Comparison of ENCODE assay signal across 26 cellular contexts in the genomic region with DNA sequence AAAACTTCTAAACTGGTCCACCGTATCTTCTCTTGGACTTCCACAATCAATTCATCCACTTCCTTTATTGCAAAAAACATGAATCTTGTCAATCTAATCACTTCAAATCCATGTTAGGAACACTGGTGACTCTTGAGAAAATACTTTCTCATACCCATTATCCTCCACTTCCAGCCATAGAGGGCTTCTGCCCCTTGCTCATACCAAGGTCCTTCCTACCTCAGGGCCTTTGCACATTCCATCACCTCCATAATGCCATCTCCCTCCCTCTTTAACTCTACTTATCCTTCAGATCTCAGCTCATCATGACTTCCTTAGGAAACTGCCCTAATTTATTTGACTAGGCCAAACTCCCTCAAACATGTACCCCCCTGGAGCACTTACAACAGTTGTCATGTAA. TPM values are rescaled to one million over a fixed set of nuclear protein-coding genes. Genes with fewer than 3 reads are reported as not detected.
DNase-seq lines count a peak whose midpoint lies in the region; ATAC-seq, FAIRE-seq and TF ChIP-seq lines count a peak whose summit lies in the region.
"Had no signal": no experiment of that assay in that cellular context is flagged by ENCODE, and none has a peak within 500 bp of the region (broad histone marks: within the 10 kb centered on the region; RNA-seq: fewer than 3 reads in every experiment).

No MANE protein-coding gene starts in this region.

- SMC1A ChIA-PET in GM12878 (lab: Charles Lee; ENCODE audit: uncharacterized antibody, unreplicated experiment), result interaction anchor here (0.6 to 5.5 kb wide), 14 partner anchors 9 to 225 kb away, joined by 3 to 49 read pairs (median 3); no protein-coding TSS in a partner anchor

- in situ Hi-C loops in GM12878 (cut with MboI), result no loop called here

- 87% methylated on average over 1 of the region's 1 CpG for WGBS in GM12878 (ENCODE audit: insufficient coverage, insufficient replicate concordance, low lambda C conversion rate, missing lambda C conversion rate)

- H3K27me3 ChIP-seq in OCI-LY3 (ENCODE audit: low read depth, low read length) (no peaks in the 10 kb centered on the region), GM12878 (replicated peaks in 1 of 2; ENCODE audit: control insufficient read depth in 2 of 2, insufficient read depth in 2 of 2, low read length in 1 of 2) (no peaks in the 10 kb centered on the region)
- H3K27me3 ChIP-seq: BE2C, BLaER1 had no signal

- no peaks in the 10 kb centered on the region for H3K4me1 ChIP-seq in HEK293 (ENCODE audit: control insufficient read depth, insufficient read depth, low read length)
- peaks cover 16% of the 10 kb centered on the region for H3K4me1 ChIP-seq in OCI-LY3 (ENCODE audit: low read length)
- H3K4me1 ChIP-seq in GM12878 (ENCODE audit: control insufficient read depth, insufficient read depth, low read length), result no peaks in the 10 kb centered on the region
- H3K4me1 ChIP-seq: BE2C, BLaER1 had no signal

- BruUV-seq in GM12878 (replicated peaks; lab: Mats Ljungman, UMichigan), result no TSS peak

- no peaks in the 10 kb centered on the region for H3K36me3 ChIP-seq in HEK293 (ENCODE audit: control insufficient read depth in 2 of 2, insufficient read depth in 1 of 2, low read length in 2 of 2)
- H3K36me3 ChIP-seq in OCI-LY3 (replicated peaks; ENCODE audit: low read depth, low read length), result no peaks in the 10 kb centered on the region
- H3K36me3 ChIP-seq in GM12878 (ENCODE audit: control insufficient read depth in 2 of 2, insufficient read depth in 2 of 2, low read length in 1 of 2), result no peaks in the 10 kb centered on the region
- H3K36me3 ChIP-seq: BE2C, BLaER1 had no signal

- TF ChIP-seq CTCF in HEK293 (tag by site-specific recombination; IDR thresholded peaks at IDR 0.05) (no peak), OCI-LY3 (IDR thresholded peaks at IDR 0.05; ENCODE audit: low read depth, low read length) (no peak), GM12878 (IDR thresholded peaks at IDR 0.05 in 2 of 3, conservative IDR thresholded peaks at IDR 0.05 in 1 of 3; ENCODE audit: control insufficient read depth in 2 of 3, extremely low read depth in 1 of 3, insufficient read depth in 1 of 3, low read depth in 3 of 3, low read length in 3 of 3) (no peak)

- H3K9me3 ChIP-seq in HEK293 (ENCODE audit: control insufficient read depth, insufficient read depth, low read depth, low read length), result no peaks in the 10 kb centered on the region
- H3K9me3 ChIP-seq in OCI-LY3 (ENCODE audit: insufficient read depth, low read length), result no peaks in the 10 kb centered on the region
- no peaks in the 10 kb centered on the region; the same call in 2 of the 3 replicates for H3K9me3 ChIP-seq in GM12878 (replicated peaks; ENCODE audit: control insufficient read depth, insufficient read depth, low read length)
- H3K9me3 ChIP-seq: BE2C, BLaER1 had no signal

- no peak for DNase-seq in GM12878 (ENCODE audit: low read depth, low spot score)
- DNase-seq in Right ventricle myocardium inferior (ENCODE audit: missing footprints), result no peak
- no peak for DNase-seq in NCI-H1930 (lab: John Stamatoyannopoulos, UW)
- DNase-seq: 8988T; ACHN; BE2C; C1 segment of cervical spinal cord; CD4-positive, alpha-beta memory T cell; CD4-positive, CD25-positive, alpha-beta regulatory T cell; CD8-positive, alpha-beta memory T cell; COR-L47; DMS 273 treated with DMSO at 0.1 percent for 48 hours; DMS153; DMS53; DMS79; DND-41; EL; GDM1 had no signal

- H3K79me2 ChIP-seq in OCI-LY3 (ENCODE audit: low read length) (peaks cover 21% of the 10 kb centered on the region), GM12878 (ENCODE audit: control insufficient read depth, insufficient read depth, low read length) (no peaks in the 10 kb centered on the region)

- H3K27ac ChIP-seq in HEK293 (ENCODE audit: extremely low read depth, low read depth, low read length), result no peak overlapping the region
- no peak overlapping the region for H3K27ac ChIP-seq in OCI-LY3 (ENCODE audit: low read length)
- H3K27ac ChIP-seq in GM12878 (ENCODE audit: control insufficient read depth, insufficient read depth), result no peak overlapping the region
- H3K27ac ChIP-seq: BLaER1 had no signal

- RAD21 ChIA-PET in GM12878 (lab: Charles Lee; ENCODE audit: unreplicated experiment), result interaction anchor here (0.9 to 5.3 kb wide), 7 partner anchors 13 to 323 kb away, joined by 3 to 50 read pairs (median 6); no protein-coding TSS in a partner anchor

- no peak for TF ChIP-seq POLR2A in GM12878 (IDR thresholded peaks at IDR 0.05; ENCODE audit: low read depth, low read length)

- TF ChIP-seq EP300 in GM12878 (IDR thresholded peaks at IDR 0.05; ENCODE audit: borderline replicate concordance in 1 of 2, control insufficient read depth in 1 of 2, low read depth in 2 of 2, low read length in 2 of 2), result no peak

- POLR2A ChIA-PET in HEK293 (lab: Yijun Ruan, JAX), result no interaction called here
- POLR2A ChIA-PET in GM12878 (lab: Charles Lee), result interaction anchor here (0.6 to 0.7 kb wide), 2 partner anchors 60 to 115 kb away, joined by 3 read pairs; no protein-coding TSS in a partner anchor

- no peak for TF ChIP-seq RAD21 in GM12878 (IDR thresholded peaks at IDR 0.05; ENCODE audit: insufficient read depth, low read depth, low read length)

- ATAC-seq in GM12878 (no peak), GM19351 (IDR thresholded peaks at IDR 0.05; ENCODE audit: unreplicated experiment) (no peak), Right ventricle myocardium inferior (no peak)

- H3K4me2 ChIP-seq in OCI-LY3 (ENCODE audit: low read length) (0 out of 2 replicates have a peak overlapping the region, but pooled peaks have one; percentile 84), GM12878 (ENCODE audit: control insufficient read depth, insufficient read depth) (no peak overlapping the region)
- H3K4me2 ChIP-seq: BLaER1 had no signal

- H3K4me3 ChIP-seq in HEK293 (ENCODE audit: low read depth, low read length) (no peak overlapping the region), OCI-LY3 (ENCODE audit: low read length) (no peak overlapping the region), GM12878 (no peak overlapping the region)
- H3K4me3 ChIP-seq: BLaER1 had no signal

- H2AFZ ChIP-seq in OCI-LY3 (ENCODE audit: low read depth, low read length), result peak overlapping the region; percentile 100; the same call in 1 of the 2 replicates
- H2AFZ ChIP-seq in GM12878 (ENCODE audit: control insufficient read depth, low read depth, low read length), result no peak overlapping the region

- CTCF ChIA-PET in HEK293 (lab: Yijun Ruan, JAX), result interaction anchor here (0.8 to 1.1 kb wide), 4 partner anchors 8 to 227 kb away, joined by 3 read pairs; no protein-coding TSS in a partner anchor
- CTCF ChIA-PET in GM12878 (lab: Yijun Ruan, JAX), result interaction anchor here (1.1 to 6.2 kb wide), 8 partner anchors 8 to 225 kb away, joined by 3 to 90 read pairs (median 6); no protein-coding TSS in a partner anchor

- intact Hi-C loops in GM12878 (cut with micrococcal nuclease; ENCODE audit: unreplicated experiment) (loop anchor here (2.0 to 10.0 kb wide), 4 partner anchors 55 to 299 kb away; no protein-coding TSS in a partner anchor), Right ventricle myocardium inferior (cut with DNase I) (no loop called here)

- H4K20me1 ChIP-seq in OCI-LY3 (ENCODE audit: insufficient read depth, low read length) (no peaks in the 10 kb centered on the region), GM12878 (ENCODE audit: control insufficient read depth, insufficient read depth) (no peaks in the 10 kb centered on the region)
- H4K20me1 ChIP-seq: BLaER1 had no signal

- H3K9ac ChIP-seq in OCI-LY3 (ENCODE audit: low read length), result no peak overlapping the region
- H3K9ac ChIP-seq in GM12878 (ENCODE audit: control insufficient read depth, insufficient read depth, low read length), result no peak overlapping the region
- H3K9ac ChIP-seq: BLaER1 had no signal

- no peak for FAIRE-seq in GM12878 (lab: Jason Lieb, UNC)
- FAIRE-seq: A204.1, GM12891, GM19239 had no signal

TF ChIP-seq in HEK293, 187 proteins besides CTCF, POLR2A, EP300 and RAD21 (continues in another document):
- peak; percentile 85 for TF ChIP-seq ZNF623 (tag by site-specific recombination; IDR thresholded peaks at IDR 0.05)

TF ChIP-seq in GM12878, 131 proteins besides CTCF, POLR2A, EP300 and RAD21:
- no peak for TF ChIP-seq LARP7 (IDR thresholded peaks at IDR 0.05)
- TF ChIP-seq CHD2 (IDR thresholded peaks at IDR 0.05; ENCODE audit: borderline replicate concordance, low read depth, low read length), result no peak
- 0 out of 2 replicates have a peak, but pooled peaks have one; percentile 40 for TF ChIP-seq HDGF (IDR thresholded peaks at IDR 0.05)
- TF ChIP-seq, protein P1, sequence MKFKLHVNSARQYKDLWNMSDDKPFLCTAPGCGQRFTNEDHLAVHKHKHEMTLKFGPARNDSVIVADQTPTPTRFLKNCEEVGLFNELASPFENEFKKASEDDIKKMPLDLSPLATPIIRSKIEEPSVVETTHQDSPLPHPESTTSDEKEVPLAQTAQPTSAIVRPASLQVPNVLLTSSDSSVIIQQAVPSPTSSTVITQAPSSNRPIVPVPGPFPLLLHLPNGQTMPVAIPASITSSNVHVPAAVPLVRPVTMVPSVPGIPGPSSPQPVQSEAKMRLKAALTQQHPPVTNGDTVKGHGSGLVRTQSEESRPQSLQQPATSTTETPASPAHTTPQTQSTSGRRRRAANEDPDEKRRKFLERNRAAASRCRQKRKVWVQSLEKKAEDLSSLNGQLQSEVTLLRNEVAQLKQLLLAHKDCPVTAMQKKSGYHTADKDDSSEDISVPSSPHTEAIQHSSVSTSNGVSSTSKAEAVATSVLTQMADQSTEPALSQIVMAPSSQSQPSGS (IDR thresholded peaks at IDR 0.05; ENCODE audit: low read length), result no peak
- TF ChIP-seq ETV6 (conservative IDR thresholded peaks at IDR 0.05 in 1 of 2, IDR thresholded peaks at IDR 0.05 in 1 of 2; ENCODE audit: borderline replicate concordance in 1 of 2, low read depth in 1 of 2), result no peak
- no peak for TF ChIP-seq YBX1 (IDR thresholded peaks at IDR 0.05)
TF ChIP-seq in GM12878: peak in this region for 1.

RNA-seq across cellular contexts. Expression of a gene that starts 16.6 kb away (rescaled TPM):
- total RNA-seq in GM12878 (2013; cell fraction: nucleolus; rRNA removed), result 12.3 and 12.7 TPM in 2 replicates
- total RNA-seq in GM12878 (2014; rRNA removed) (1.9 and 2.0 TPM in 2 replicates), GM12878 (2014; rRNA removed; fragmentation: Illumina TruSeq; extraction: Trizol) (1.6 and 1.8 TPM in 2 replicates), GM12878 (2021) (1.5 and 1.7 TPM in 2 replicates), Right ventricle myocardium inferior (41.4 TPM)
- 1.5 TPM for polyA plus RNA-seq in GM12878 (2011; ENCODE audit: low read depth)
- polyA plus RNA-seq in GM12878 (2011; rRNA removed) (47.3 and 58.0 TPM in 2 replicates), GM12878 (2014; fragmentation: Illumina TruSeq; extraction: Trizol) (0.71 and 2.0 TPM in 2 replicates), GM12878 (2014; fragmentation: Nextera tagmentation; extraction: Ambion mirVana) (1 to 10 TPM; 1.2 to 1.8 TPM), GM12878 (2014; rRNA removed) (1.8 TPM in 2 replicates), GM12878 (2016; fragmentation: Nextera tagmentation; extraction: Ambion mirVana) (1 to 10 TPM; 1.9 to 2.8 TPM)
- polyA plus RNA-seq in GM12878 (2011; cell fraction: cytosol; rRNA removed), result 22.5 and 28.7 TPM in 2 replicates
- polyA plus RNA-seq in GM12878 (2011; cell fraction: nucleus; rRNA removed), result 18.2 and 19.0 TPM in 2 replicates
- polyA plus RNA-seq in GM12878 (2012), result 2.4 and 4.4 TPM in 2 replicates
- 21.7 and 26.0 TPM in 2 replicates for polyA minus RNA-seq in GM12878 (2011; rRNA and poly(A)+ RNA removed)
- polyA minus RNA-seq in GM12878 (2011; cell fraction: cytosol; rRNA and poly(A)+ RNA removed), result 5.1 and 6.0 TPM in 2 replicates
- 17.7 and 24.8 TPM in 2 replicates for polyA minus RNA-seq in GM12878 (2011; cell fraction: nucleus; rRNA and poly(A)+ RNA removed)
- total RNA-seq: CD4-positive, alpha-beta memory T cell; CD4-positive, CD25-positive, alpha-beta regulatory T cell; G401 had no signal
- polyA plus RNA-seq: CD4-positive, alpha-beta memory T cell; CD4-positive, CD25-positive, alpha-beta regulatory T cell; CD8-positive, alpha-beta memory T cell had no signal
